21 cellular contexts compared by ENCODE assay signal in genomic region chr10:38605153-38605661, GRCh38.
"Had no signal": no experiment of that assay in that cellular context is flagged by ENCODE, and none has a peak within 500 bp of the region (broad histone marks: within the 10 kb centered on the region; RNA-seq: fewer than 3 reads in every experiment).

No MANE protein-coding gene starts in this region.

- H3K4me3 ChIP-seq: coronary artery, lower lobe of right lung, right lobe of liver, suprapubic skin, vagina had no signal

- H3K27me3 Mint-ChIP-seq: effector memory CD8-positive, alpha-beta T cell; naive B cell; natural killer cell treated with Interleukin-12 subunit alpha and Interleukin-12 subunit beta and Interleukin-15 and Interleukin-18, amount 100 ng/mL, for 72 hours; progenitor cell of endocrine pancreas; stimulated activated naive CD8-positive, alpha-beta T cell treated with anti-CD3 and anti-CD28 coated beads, Interleukin-15, amount 100 ng/mL, for 72 hours had no signal

- H2AFZ ChIP-seq: parathyroid adenoma had no signal

- H3K36me3 Mint-ChIP-seq: naive B cell had no signal

- H3K27me3 ChIP-seq: neutrophil, right lobe of liver, suprapubic skin, vagina had no signal

- H3K27ac ChIP-seq: coronary artery, lower lobe of right lung, neutrophil, parathyroid adenoma, right lobe of liver, suprapubic skin, vagina had no signal

- H3K9me3 ChIP-seq: lower lobe of right lung, neutrophil, right lobe of liver, vagina had no signal

- H3K9ac ChIP-seq: parathyroid adenoma had no signal

- H3K4me3 Mint-ChIP-seq: effector memory CD8-positive, alpha-beta T cell; naive B cell; natural killer cell treated with Interleukin-12 subunit alpha and Interleukin-12 subunit beta and Interleukin-15 and Interleukin-18, amount 100 ng/mL, for 72 hours; neural crest cell; stimulated activated naive CD8-positive, alpha-beta T cell treated with anti-CD3 and anti-CD28 coated beads, Interleukin-15, amount 100 ng/mL, for 72 hours had no signal

- ATAC-seq: effector memory CD8-positive, alpha-beta T cell; left ventricle myocardium superior; lower lobe of right lung; natural killer cell treated with Interleukin-12 subunit alpha and Interleukin-12 subunit beta and Interleukin-15 and Interleukin-18, amount 100 ng/mL, for 72 hours; right lobe of liver; stimulated activated naive CD8-positive, alpha-beta T cell treated with anti-CD3 and anti-CD28 coated beads, Interleukin-15, amount 100 ng/mL, for 72 hours had no signal

- DNase-seq: dermis blood vessel endothelial cell; effector memory CD8-positive, alpha-beta T cell; erythroblast; left ventricle myocardium superior; lower lobe of right lung; naive B cell; right lobe of liver; small intestine; stimulated activated CD4-positive, alpha-beta T cell treated with anti-CD3 and anti-CD28 coated beads, Interleukin-15, amount 100 ng/mL, for 24 hours; stimulated activated CD4-positive, alpha-beta T cell treated with anti-CD3 and anti-CD28 coated beads, Interleukin-2, amount 100 ng/mL, for 48 hours; stimulated activated naive CD4-positive, alpha-beta T cell; stimulated activated naive CD8-positive, alpha-beta T cell treated with anti-CD3 and anti-CD28 coated beads, Interleukin-15, amount 100 ng/mL, for 72 hours; trophoblast cell had no signal

- H3K79me2 ChIP-seq: parathyroid adenoma had no signal

- H3K36me3 ChIP-seq: lower lobe of right lung, neutrophil, right lobe of liver, suprapubic skin, vagina had no signal

- H3K4me1 ChIP-seq: lower lobe of right lung, parathyroid adenoma, right lobe of liver, suprapubic skin, vagina had no signal

- H3K27ac Mint-ChIP-seq: effector memory CD8-positive, alpha-beta T cell; naive B cell; natural killer cell treated with Interleukin-12 subunit alpha and Interleukin-12 subunit beta and Interleukin-15 and Interleukin-18, amount 100 ng/mL, for 72 hours; progenitor cell of endocrine pancreas; stimulated activated naive CD8-positive, alpha-beta T cell treated with anti-CD3 and anti-CD28 coated beads, Interleukin-15, amount 100 ng/mL, for 72 hours had no signal

- H3K4me1 Mint-ChIP-seq: naive B cell; neural crest cell; stimulated activated naive CD8-positive, alpha-beta T cell treated with anti-CD3 and anti-CD28 coated beads, Interleukin-15, amount 100 ng/mL, for 72 hours had no signal
